In the genomic region with DNA sequence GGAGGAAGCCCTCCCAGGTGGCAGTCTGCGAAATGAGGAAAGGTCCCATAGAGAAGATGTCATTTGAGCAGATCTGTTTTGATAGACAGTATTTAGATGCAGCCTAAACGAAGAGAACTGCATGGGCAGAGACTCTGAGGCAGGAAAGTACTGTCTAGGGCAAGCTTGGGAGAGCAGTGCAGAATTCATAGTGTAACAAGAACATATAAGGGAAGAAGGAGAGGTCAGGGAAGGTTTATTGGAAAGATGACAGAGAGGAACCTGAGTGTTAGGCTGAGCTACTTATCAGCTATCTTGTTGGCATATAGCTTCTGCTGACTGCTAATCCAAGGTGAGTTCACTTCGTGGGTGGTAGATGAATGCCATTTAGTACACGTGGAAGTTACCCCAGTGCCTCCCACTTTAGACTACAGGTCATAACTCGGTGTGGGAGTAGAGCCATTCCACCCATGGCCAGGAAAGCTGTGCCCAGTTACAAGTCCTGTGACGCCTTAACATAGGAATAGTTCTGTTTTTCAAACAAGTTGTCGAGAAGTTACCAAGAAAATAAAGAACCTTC, we compare ENCODE assay signal across 15 cellular contexts.
"Had no signal": no experiment of that assay in that cellular context is flagged by ENCODE, and none has a peak within 500 bp of the region (broad histone marks: within the 10 kb centered on the region; RNA-seq: fewer than 3 reads in every experiment).

No MANE protein-coding gene starts in this region.

- H3K9me3 ChIP-seq: esophagus muscularis mucosa, mucosa of descending colon, neutrophil, transverse colon had no signal

- H3K27ac Mint-ChIP-seq: activated naive CD8-positive, alpha-beta T cell treated with anti-CD3 and anti-CD28 coated beads, Interleukin-2, amount 10 ng/mL, durations not matched to agents 7 days and 5 days; naive thymus-derived CD4-positive, alpha-beta T cell had no signal

- H3K27ac ChIP-seq: brain microvascular endothelial cell, esophagus muscularis mucosa, neutrophil, parathyroid adenoma, transverse colon had no signal

- H3K4me1 Mint-ChIP-seq: activated naive CD8-positive, alpha-beta T cell treated with anti-CD3 and anti-CD28 coated beads, Interleukin-2, amount 10 ng/mL, durations not matched to agents 7 days and 5 days; naive thymus-derived CD4-positive, alpha-beta T cell had no signal

- H3K4me3 Mint-ChIP-seq: activated naive CD8-positive, alpha-beta T cell treated with anti-CD3 and anti-CD28 coated beads, Interleukin-2, amount 10 ng/mL, durations not matched to agents 7 days and 5 days; naive thymus-derived CD4-positive, alpha-beta T cell had no signal

- H3K36me3 Mint-ChIP-seq: activated naive CD8-positive, alpha-beta T cell treated with anti-CD3 and anti-CD28 coated beads, Interleukin-2, amount 10 ng/mL, durations not matched to agents 7 days and 5 days; naive thymus-derived CD4-positive, alpha-beta T cell had no signal

- DNase-seq: activated CD4-positive, alpha-beta T cell treated with anti-CD3 and anti-CD28 coated beads, Interleukin-2, amount 50 U/mL, for 1 hour; activated CD8-positive, alpha-beta memory T cell treated with anti-CD3 and anti-CD28 coated beads for 24 hours; activated naive CD8-positive, alpha-beta T cell treated with anti-CD3 and anti-CD28 coated beads, Interleukin-2, amount 10 ng/mL, durations not matched to agents 7 days and 5 days; brain microvascular endothelial cell; glutamatergic neuron; left colon; mucosa of descending colon; naive thymus-derived CD4-positive, alpha-beta T cell; small intestine; stimulated activated naive CD8-positive, alpha-beta T cell treated with anti-CD3 and anti-CD28 coated beads, Interleukin-15, Interleukin-2, amounts not matched to agents 100 U/mL and 50 U/mL, for 24 hours; transverse colon had no signal

- H3K9me3 Mint-ChIP-seq: activated naive CD8-positive, alpha-beta T cell treated with anti-CD3 and anti-CD28 coated beads, Interleukin-2, amount 10 ng/mL, durations not matched to agents 7 days and 5 days had no signal

- ATAC-seq: activated CD4-positive, CD25-positive, alpha-beta regulatory T cell treated with anti-CD3 and anti-CD28 coated beads, Interleukin-2, amount 50 U/mL, for 24 hours; left colon; mucosa of descending colon; naive thymus-derived CD4-positive, alpha-beta T cell; stimulated activated naive CD8-positive, alpha-beta T cell treated with anti-CD3 and anti-CD28 coated beads, Interleukin-15, Interleukin-2, amounts not matched to agents 100 U/mL and 50 U/mL, for 24 hours had no signal

- H3K4me1 ChIP-seq: transverse colon had no signal

- H3K4me3 ChIP-seq: esophagus muscularis mucosa, mucosa of descending colon, transverse colon had no signal
